13 cellular contexts compared by ENCODE assay signal in the genomic region with DNA sequence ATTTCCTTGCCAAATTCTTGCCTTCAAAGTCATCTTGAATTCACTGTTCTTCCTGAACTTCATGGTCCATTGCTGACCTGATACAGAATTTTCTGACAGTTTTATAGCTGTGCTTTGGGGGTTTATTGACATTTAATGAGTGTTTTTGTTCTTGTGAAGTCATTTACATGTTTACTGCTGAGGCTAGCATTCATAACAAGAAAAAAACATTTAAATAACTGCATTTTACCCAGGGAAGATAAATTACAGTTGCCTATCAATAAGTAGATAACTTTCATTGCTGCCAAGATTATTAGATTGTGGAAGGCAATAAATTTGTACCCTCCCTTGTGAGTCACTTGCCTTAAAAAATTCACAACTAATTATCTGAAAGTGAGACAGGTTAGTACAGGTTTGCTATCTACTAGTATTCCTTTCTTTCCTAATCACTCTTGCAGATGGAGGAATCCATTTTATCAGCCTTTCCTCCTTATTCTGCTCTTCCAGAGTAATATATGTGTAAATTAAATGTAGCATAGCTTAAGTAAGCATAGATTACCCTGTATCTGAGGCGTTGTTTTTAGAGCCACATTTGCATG.
DNase-seq lines count a peak whose midpoint lies in the region; ATAC-seq and TF ChIP-seq lines count a peak whose summit lies in the region.
"Had no signal": no experiment of that assay in that cellular context is flagged by ENCODE, and none has a peak within 500 bp of the region (broad histone marks: within the 10 kb centered on the region; RNA-seq: fewer than 3 reads in every experiment).

No MANE protein-coding gene starts in this region.

- 75% methylated on average over 1 of the region's 1 CpG for WGBS in smooth muscle cell (ENCODE audit: low lambda C conversion rate)

- no peaks in the 10 kb centered on the region for H3K79me2 ChIP-seq in smooth muscle cell (ENCODE audit: low read depth)

- no peak overlapping the region for H3K4me2 ChIP-seq in smooth muscle cell

- H3K4me1 ChIP-seq in smooth muscle cell (ENCODE audit: low read depth), result peaks cover 15% of the 10 kb centered on the region
- H3K4me1 ChIP-seq: SJCRH30 had no signal

- H2AFZ ChIP-seq in smooth muscle cell (ENCODE audit: low read depth), result no peak overlapping the region

- H3K9me3 ChIP-seq in smooth muscle cell (replicated peaks; ENCODE audit: low read depth), result no peaks in the 10 kb centered on the region
- H3K9me3 ChIP-seq: SJCRH30 had no signal

- H3K27me3 ChIP-seq in smooth muscle cell (ENCODE audit: low read depth), result no peaks in the 10 kb centered on the region
- H3K27me3 ChIP-seq: SJCRH30 had no signal

- peak overlapping the region; percentile 28 for H3K27ac ChIP-seq in epithelial cell of prostate
- H3K27ac ChIP-seq in smooth muscle cell (ENCODE audit: low read depth), result no peak overlapping the region
- H3K27ac ChIP-seq: SJCRH30 had no signal

- DNase-seq in DMS79 treated with DMSO at 0.1 percent for 48 hours (lab: John Stamatoyannopoulos, UW) (peak; percentile 39), NCI-H526 treated with DMSO at 0.1 percent for 48 hours (lab: John Stamatoyannopoulos, UW) (peak; percentile 40), epithelial cell of prostate (ENCODE audit: low read depth, low spot score) (no peak), kidney tubule cell (ENCODE audit: low spot score) (peak; percentile 20), smooth muscle cell (lab: John Stamatoyannopoulos, UW; ENCODE audit: unreplicated experiment) (no peak), NCI-H1048 (lab: John Stamatoyannopoulos, UW) (no peak)
- DNase-seq: DMS53, H9, NCI-H1694 treated with DMSO at 0.1 percent for 48 hours, NCI-H446 treated with DMSO at 0.1 percent for 48 hours, SJCRH30 had no signal

- TF ChIP-seq CTCF in smooth muscle cell (IDR thresholded peaks at IDR 0.05; ENCODE audit: borderline replicate concordance, insufficient read depth, poor library complexity, severe bottlenecking), result no peak

- no peak overlapping the region for H3K9ac ChIP-seq in smooth muscle cell (ENCODE audit: low read depth)

- no peaks in the 10 kb centered on the region for H3K36me3 ChIP-seq in smooth muscle cell (ENCODE audit: low read depth)
- H3K36me3 ChIP-seq: SJCRH30 had no signal

- ATAC-seq in GM21723 (IDR thresholded peaks at IDR 0.05; ENCODE audit: unreplicated experiment) (no peak), GM21390 (IDR thresholded peaks at IDR 0.05; ENCODE audit: unreplicated experiment) (no peak)

- peaks cover 25% of the 10 kb centered on the region for H4K20me1 ChIP-seq in smooth muscle cell (ENCODE audit: low read depth)

- no peak overlapping the region for H3K4me3 ChIP-seq in smooth muscle cell
- H3K4me3 ChIP-seq: SJCRH30 had no signal

- H3F3A ChIP-seq in smooth muscle cell (ENCODE audit: low read depth), result no peaks in the 10 kb centered on the region

Comparison
In these comparisons a context has a peak if more than half of its experiments do, and no peak if none do; other contexts are left out.
1. DNase-seq: peak in DMS79 treated with DMSO at 0.1 percent for 48 hours (single experiment), NCI-H526 treated with DMSO at 0.1 percent for 48 hours (single experiment) and kidney tubule cell (single experiment); none in epithelial cell of prostate (single experiment), smooth muscle cell (single experiment) and NCI-H1048 (single experiment).